In the genomic region with DNA sequence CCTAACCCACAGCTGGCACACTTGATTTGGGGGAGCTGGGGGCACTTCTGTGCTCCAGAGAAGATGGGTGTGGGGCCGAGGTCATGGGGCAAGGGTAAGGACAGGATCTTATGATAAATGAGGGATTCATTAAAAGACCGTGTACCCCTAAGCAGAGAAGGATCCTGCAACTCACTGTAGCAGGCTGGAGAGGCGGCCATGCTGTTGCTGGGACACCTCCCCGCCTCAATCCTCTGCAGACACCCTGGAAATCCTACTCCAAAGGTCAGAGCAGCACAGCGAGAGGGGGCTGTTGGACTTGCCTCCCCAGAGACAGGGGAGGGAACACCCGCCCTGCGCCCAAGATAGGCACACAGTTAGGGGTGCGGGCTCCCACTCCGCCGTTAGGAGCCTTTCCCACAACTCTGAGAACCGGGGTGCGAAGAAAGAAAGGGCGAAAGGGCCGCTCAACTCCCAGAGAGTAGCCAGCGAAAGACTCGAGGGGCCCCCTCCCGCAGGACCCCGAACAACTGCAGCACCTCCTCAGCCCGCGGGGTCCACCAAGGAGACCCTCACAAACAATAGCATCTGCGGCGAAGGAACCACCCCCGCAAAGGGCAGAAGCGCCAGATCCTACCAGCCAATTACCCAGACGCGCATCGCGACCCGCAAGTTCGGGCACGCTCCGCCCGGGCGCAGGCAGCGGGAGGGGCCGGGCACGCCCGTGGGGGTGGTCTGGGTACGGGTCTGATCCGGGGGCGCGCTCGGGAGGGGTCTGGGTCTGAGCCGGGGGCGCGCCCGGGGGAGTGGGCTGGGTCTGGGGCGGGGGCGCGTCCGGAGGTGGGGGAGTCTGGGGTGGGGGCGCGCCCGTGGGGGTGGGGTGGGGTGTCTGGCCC, we compare ENCODE assay signal across 8 cellular contexts. TPM values are rescaled to one million over a fixed set of nuclear protein-coding genes. Genes with fewer than 3 reads are reported as not detected.
DNase-seq lines count a peak whose midpoint lies in the region; ATAC-seq and TF ChIP-seq lines count a peak whose summit lies in the region.

No MANE protein-coding gene starts in this region.

- H3K4me1 ChIP-seq in Peyer's patch (peaks cover 0 to 17% (median 2%) of the 10 kb centered on the region in 4 donors), psoas muscle (no peaks in the 10 kb centered on the region)

- peak overlapping the region in 3 of 4 donors; percentile 35 to 62 (median 49) for H3K27ac ChIP-seq in Peyer's patch
- H3K27ac ChIP-seq in psoas muscle: no peak overlapping the region

- peaks cover 12% of the 10 kb centered on the region for H3K27me3 ChIP-seq in H7 (ENCODE audit: control insufficient read depth, insufficient read depth, low read length)
- H3K27me3 ChIP-seq in Peyer's patch: peaks cover 0 to 9% of the 10 kb centered on the region in 2 donors
- H3K27me3 ChIP-seq in psoas muscle (ENCODE audit: insufficient read depth in 3 of 3, low read length in 2 of 3): no peaks in the 10 kb centered on the region

- DNase-seq in H7 (peak; percentile 95), Peyer's patch (no peak), fibroblast of mammary gland (ENCODE audit: low read depth) (no peak), psoas muscle (peak in 1 of 2 donors; percentile 28), NCI-H1092 treated with DMSO at 0.1 percent for 48 hours (lab: John Stamatoyannopoulos, UW) (no peak)

- intact Hi-C loops in psoas muscle (cut with DNase I): no loop called here

- no peaks in the 10 kb centered on the region for H3K9me3 ChIP-seq in Peyer's patch
- no peaks in the 10 kb centered on the region for H3K9me3 ChIP-seq in psoas muscle

- H3K36me3 ChIP-seq in H7 (replicated peaks; ENCODE audit: control insufficient read depth, insufficient read depth, low read length) (no peaks in the 10 kb centered on the region), Peyer's patch (no peaks in the 10 kb centered on the region), psoas muscle (ENCODE audit: insufficient read depth in 1 of 2, low read depth in 1 of 2) (no peaks in the 10 kb centered on the region)

- WGBS in psoas muscle, 3 donors: 21 to 29% (median 21%) methylated on average over 41 to 54 of the region's 54 CpGs

- TF ChIP-seq CTCF in Peyer's patch (IDR thresholded peaks at IDR 0.05): no peak
- no peak for TF ChIP-seq CTCF in fibroblast of mammary gland (conservative IDR thresholded peaks at IDR 0.05; ENCODE audit: control insufficient read depth, insufficient read depth, low read depth, low read length)
- no peak for TF ChIP-seq CTCF in psoas muscle (IDR thresholded peaks at IDR 0.05)

- peak overlapping the region; percentile 79 for H3K4me3 ChIP-seq in H7 (ENCODE audit: insufficient read depth, low read depth, low read length)
- H3K4me3 ChIP-seq in Peyer's patch: peak overlapping the region; percentile 49 to 95 (median 69)
- H3K4me3 ChIP-seq in fibroblast of mammary gland (ENCODE audit: control insufficient read depth, low read depth, low read length): peak overlapping the region; percentile 51
- H3K4me3 ChIP-seq in psoas muscle: peak overlapping the region; percentile 90

- peak in 2 of 4 donors; percentile 7 to 18 for ATAC-seq in psoas muscle
- ATAC-seq in GM19023 (IDR thresholded peaks at IDR 0.05; ENCODE audit: unreplicated experiment): no peak
- no peak for ATAC-seq in GM21825 (IDR thresholded peaks at IDR 0.05; ENCODE audit: unreplicated experiment)
- ATAC-seq in HG03442 (IDR thresholded peaks at IDR 0.05; ENCODE audit: unreplicated experiment): no peak

- TF ChIP-seq POLR2A in Peyer's patch (IDR thresholded peaks at IDR 0.05): no peak

RNA-seq across cellular contexts. Expression of a gene that starts 1.3 kb away (rescaled TPM):
- total RNA-seq in H7 (2014; rRNA removed; shearing (Covaris generic)): 4.4 and 6.3 TPM in 2 replicates
- total RNA-seq in Peyer's patch (1 to 10 TPM; 2.5 to 6.6 (median 3.6) TPM), psoas muscle (1 to 10 TPM; 1.1 to 1.5 (median 1.3) TPM)
- under 1 TPM; 0.22 to 1.00 (median 0.39) TPM for polyA plus RNA-seq in psoas muscle
